In the genomic region with DNA sequence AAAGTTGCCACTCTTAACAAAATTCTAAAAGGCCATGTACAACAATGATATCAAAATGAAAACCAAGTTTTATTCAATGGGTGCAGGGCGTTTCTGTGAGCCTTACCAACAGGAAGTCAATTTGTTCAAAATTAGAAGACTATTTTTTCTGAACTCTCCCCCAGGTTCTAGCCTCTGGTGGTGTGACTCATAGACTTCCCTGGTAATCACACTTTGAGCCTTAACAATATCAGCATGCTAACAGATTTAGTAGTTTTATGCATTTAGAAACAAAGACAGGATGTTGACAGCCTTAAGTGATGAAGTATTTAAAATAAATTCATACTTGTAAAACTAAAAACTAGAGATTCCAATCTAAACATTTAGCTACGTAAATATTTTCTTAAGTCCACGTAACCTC, we compare ENCODE assay signal across 1 cellular context.
TF ChIP-seq lines count a peak whose summit lies in the region.

No MANE protein-coding gene starts in this region.

TF ChIP-seq in HepG2, 621 proteins besides CTCF, POLR2A, EP300 and RAD21 (continued from another document):
- TF ChIP-seq, protein P1, sequence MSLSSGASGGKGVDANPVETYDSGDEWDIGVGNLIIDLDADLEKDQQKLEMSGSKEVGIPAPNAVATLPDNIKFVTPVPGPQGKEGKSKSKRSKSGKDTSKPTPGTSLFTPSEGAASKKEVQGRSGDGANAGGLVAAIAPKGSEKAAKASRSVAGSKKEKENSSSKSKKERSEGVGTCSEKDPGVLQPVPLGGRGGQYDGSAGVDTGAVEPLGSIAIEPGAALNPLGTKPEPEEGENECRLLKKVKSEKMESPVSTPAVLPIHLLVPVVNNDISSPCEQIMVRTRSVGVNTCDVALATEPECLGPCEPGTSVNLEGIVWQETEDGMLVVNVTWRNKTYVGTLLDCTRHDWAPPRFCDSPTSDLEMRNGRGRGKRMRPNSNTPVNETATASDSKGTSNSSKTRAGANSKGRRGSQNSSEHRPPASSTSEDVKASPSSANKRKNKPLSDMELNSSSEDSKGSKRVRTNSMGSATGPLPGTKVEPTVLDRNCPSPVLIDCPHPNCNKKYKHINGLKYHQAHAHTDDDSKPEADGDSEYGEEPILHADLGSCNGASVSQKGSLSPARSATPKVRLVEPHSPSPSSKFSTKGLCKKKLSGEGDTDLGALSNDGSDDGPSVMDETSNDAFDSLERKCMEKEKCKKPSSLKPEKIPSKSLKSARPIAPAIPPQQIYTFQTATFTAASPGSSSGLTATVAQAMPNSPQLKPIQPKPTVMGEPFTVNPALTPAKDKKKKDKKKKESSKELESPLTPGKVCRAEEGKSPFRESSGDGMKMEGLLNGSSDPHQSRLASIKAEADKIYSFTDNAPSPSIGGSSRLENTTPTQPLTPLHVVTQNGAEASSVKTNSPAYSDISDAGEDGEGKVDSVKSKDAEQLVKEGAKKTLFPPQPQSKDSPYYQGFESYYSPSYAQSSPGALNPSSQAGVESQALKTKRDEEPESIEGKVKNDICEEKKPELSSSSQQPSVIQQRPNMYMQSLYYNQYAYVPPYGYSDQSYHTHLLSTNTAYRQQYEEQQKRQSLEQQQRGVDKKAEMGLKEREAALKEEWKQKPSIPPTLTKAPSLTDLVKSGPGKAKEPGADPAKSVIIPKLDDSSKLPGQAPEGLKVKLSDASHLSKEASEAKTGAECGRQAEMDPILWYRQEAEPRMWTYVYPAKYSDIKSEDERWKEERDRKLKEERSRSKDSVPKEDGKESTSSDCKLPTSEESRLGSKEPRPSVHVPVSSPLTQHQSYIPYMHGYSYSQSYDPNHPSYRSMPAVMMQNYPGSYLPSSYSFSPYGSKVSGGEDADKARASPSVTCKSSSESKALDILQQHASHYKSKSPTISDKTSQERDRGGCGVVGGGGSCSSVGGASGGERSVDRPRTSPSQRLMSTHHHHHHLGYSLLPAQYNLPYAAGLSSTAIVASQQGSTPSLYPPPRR (CRISPR knock-in tag; IDR thresholded peaks at IDR 0.05; ENCODE audit: borderline replicate concordance), result no peak
- TF ChIP-seq, protein P2, sequence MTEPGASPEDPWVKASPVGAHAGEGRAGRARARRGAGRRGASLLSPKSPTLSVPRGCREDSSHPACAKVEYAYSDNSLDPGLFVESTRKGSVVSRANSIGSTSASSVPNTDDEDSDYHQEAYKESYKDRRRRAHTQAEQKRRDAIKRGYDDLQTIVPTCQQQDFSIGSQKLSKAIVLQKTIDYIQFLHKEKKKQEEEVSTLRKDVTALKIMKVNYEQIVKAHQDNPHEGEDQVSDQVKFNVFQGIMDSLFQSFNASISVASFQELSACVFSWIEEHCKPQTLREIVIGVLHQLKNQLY (CRISPR knock-in tag; IDR thresholded peaks at IDR 0.05), result no peak
- TF ChIP-seq MIXL1 (CRISPR knock-in tag; IDR thresholded peaks at IDR 0.05), result no peak
